ENCODE assay signal across 8 cellular contexts in genomic region chr7:36487756-36488336, GRCh38.
DNase-seq lines count a peak whose midpoint lies in the region; ATAC-seq and TF ChIP-seq lines count a peak whose summit lies in the region.

No MANE protein-coding gene starts in this region.

- peaks cover 2% of the 10 kb centered on the region for H3K4me1 Mint-ChIP-seq in endodermal cell
- peaks cover 0 to 5% of the 10 kb centered on the region in 2 donors for H3K4me1 Mint-ChIP-seq in natural killer cell

- in situ Hi-C loops in ACHN (cut with HindIII; ENCODE audit: low pct_ligation_motif_present, low pct_unique_long_range_greater_than_20kb, low sequenced_read_pairs) = loop anchor here (25.0 kb wide), 3 partner anchors 124 to 724 kb away; no protein-coding TSS in a partner anchor

- intact Hi-C loops in natural killer cell (cut with micrococcal nuclease) = loop anchor here (1.0 to 10.0 kb wide), 4 partner anchors 184 to 1027 kb away; no protein-coding TSS in a partner anchor

- no peak overlapping the region for H3K4me3 Mint-ChIP-seq in endodermal cell
- no peak overlapping the region for H3K4me3 Mint-ChIP-seq in natural killer cell

- H3K27ac ChIP-seq in endodermal cell (ENCODE audit: low read depth, low read length) = no peak overlapping the region

- peak; percentile 90 for TF ChIP-seq CTCF in endodermal cell (conservative IDR thresholded peaks at IDR 0.05)
- TF ChIP-seq CTCF in natural killer cell (IDR thresholded peaks at IDR 0.05) = peak; percentile 79

- no peaks in the 10 kb centered on the region for H3K27me3 ChIP-seq in endodermal cell (ENCODE audit: control insufficient read depth, insufficient read depth, low read length, poor library complexity, severe bottlenecking)

- H3K36me3 Mint-ChIP-seq in endodermal cell (ENCODE audit: low read depth) (no peaks in the 10 kb centered on the region), natural killer cell (no peaks in the 10 kb centered on the region)

- ATAC-seq in natural killer cell (peak; percentile 80 to 87 (median 84)), GM18511 (IDR thresholded peaks at IDR 0.05; ENCODE audit: unreplicated experiment) (no peak), HG03139 (IDR thresholded peaks at IDR 0.05; ENCODE audit: unreplicated experiment) (no peak)

- H3K9me3 ChIP-seq in endodermal cell (ENCODE audit: control insufficient read depth, low read length) = no peaks in the 10 kb centered on the region

- H3K4me3 ChIP-seq in endodermal cell (ENCODE audit: low read length) = no peak overlapping the region

- H3K27ac Mint-ChIP-seq in endodermal cell = no peak overlapping the region
- H3K27ac Mint-ChIP-seq in natural killer cell = no peak overlapping the region

- H3K36me3 ChIP-seq in endodermal cell (ENCODE audit: control insufficient read depth, insufficient read depth, low read length) = no peaks in the 10 kb centered on the region

- no peaks in the 10 kb centered on the region for H3K27me3 Mint-ChIP-seq in endodermal cell (ENCODE audit: insufficient read depth)
- no peaks in the 10 kb centered on the region for H3K27me3 Mint-ChIP-seq in natural killer cell (ENCODE audit: low read depth in 2 of 2)

- DNase-seq in ACHN (peak; percentile 81), GM03348 (ENCODE audit: low spot score) (peak; percentile 47), NCI-H146 (lab: John Stamatoyannopoulos, UW) (peak; percentile 70), SKM-1 treated with dmso at 0.1 percent for 144 hours (lab: John Stamatoyannopoulos, UW; ENCODE audit: unreplicated experiment) (peak; percentile 62), endodermal cell (no peak), natural killer cell (no peak)

- no peaks in the 10 kb centered on the region for H3K4me1 ChIP-seq in endodermal cell (ENCODE audit: control insufficient read depth, insufficient read depth, low read length)

- peaks cover 8% of the 10 kb centered on the region for H3K9me3 Mint-ChIP-seq in endodermal cell
- no peaks in the 10 kb centered on the region for H3K9me3 Mint-ChIP-seq in natural killer cell

- no peak overlapping the region for H3K9ac ChIP-seq in endodermal cell (ENCODE audit: extremely low read depth, low read length, poor library complexity, severe bottlenecking)

- WGBS in endodermal cell (ENCODE audit: insufficient coverage in 1 of 2, insufficient read length in 1 of 2), 2 experiments = 0 to 68% methylated on average over 2 to 3 of the region's 4 CpGs

Comparison
In these comparisons a context has a peak if more than half of its experiments do, and no peak if none do; other contexts are left out.
1. DNase-seq: peak in ACHN (single experiment), GM03348 (single experiment), NCI-H146 (single experiment) and SKM-1 treated with dmso at 0.1 percent for 144 hours (single experiment); none in endodermal cell (single experiment) and natural killer cell (single experiment).
2. ATAC-seq: peak in natural killer cell (3 of 3); none in GM18511 (single experiment) and HG03139 (single experiment).